Comparison of ENCODE assay signal across 9 cellular contexts in the genomic region with DNA sequence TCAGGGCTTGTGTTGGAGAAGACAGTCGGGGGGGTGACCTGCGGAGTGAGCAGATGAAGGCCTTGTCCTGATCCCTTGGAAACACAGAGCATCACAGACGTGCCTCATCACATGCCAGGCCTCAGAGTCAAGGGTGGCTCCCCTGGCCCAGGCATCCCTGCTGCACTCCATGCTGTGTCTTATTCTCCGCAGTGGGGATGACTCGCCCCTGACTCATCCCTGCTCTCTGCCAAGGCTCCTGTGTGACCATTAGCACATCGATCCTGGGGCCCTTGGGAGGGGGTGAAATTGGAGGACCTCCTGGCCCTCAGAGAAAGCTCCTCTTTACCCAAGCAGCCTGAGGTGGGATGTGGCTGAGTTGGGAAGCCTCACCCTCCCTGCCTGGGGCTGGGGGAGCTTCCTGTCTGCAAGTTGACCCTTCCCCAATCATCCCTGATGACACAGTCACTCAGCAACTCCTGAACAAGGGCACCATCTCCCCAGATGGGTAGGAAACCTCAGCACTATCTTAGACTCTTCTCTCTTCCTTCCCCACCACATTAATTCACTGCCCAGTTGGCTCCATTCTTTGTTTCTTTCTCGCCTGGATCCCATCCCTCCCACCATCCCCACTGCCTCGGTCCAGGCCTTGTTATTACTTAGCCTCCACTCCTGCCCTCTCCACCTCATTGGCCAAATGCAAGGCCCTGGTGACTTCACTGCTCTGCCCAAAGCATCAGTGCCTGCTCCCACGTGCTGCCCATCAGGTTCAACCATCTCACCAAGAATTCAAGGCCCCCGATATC.
DNase-seq lines count a peak whose midpoint lies in the region; ATAC-seq, FAIRE-seq and TF ChIP-seq lines count a peak whose summit lies in the region.
"Had no signal": no experiment of that assay in that cellular context is flagged by ENCODE, and none has a peak within 500 bp of the region (broad histone marks: within the 10 kb centered on the region; RNA-seq: fewer than 3 reads in every experiment).

No MANE protein-coding gene starts in this region.

- H3K9me3 ChIP-seq in K562 (replicated peaks; ENCODE audit: control insufficient read depth, insufficient read depth, low read depth, low read length) (no peaks in the 10 kb centered on the region), sigmoid colon (no peaks in the 10 kb centered on the region)

- no peaks in the 10 kb centered on the region for H3K9me1 ChIP-seq in K562 (ENCODE audit: control insufficient read depth, insufficient read depth, low read length)

- peak; percentile 48 for DNase-seq in AG09319 (ENCODE audit: extremely low read depth, low read depth)
- DNase-seq in HFF-Myc (ENCODE audit: extremely low read depth, low read depth) = peak; percentile 68
- no peak for DNase-seq in K562 (ENCODE audit: extremely low read depth in 1 of 4, low spot score in 3 of 4)
- DNase-seq in kidney glomerular epithelial cell (lab: John Stamatoyannopoulos, UW) = peak; percentile 63
- no peak for DNase-seq in sigmoid colon
- no peak for DNase-seq in retina
- no peak for DNase-seq in epidermal melanocyte (ENCODE audit: insufficient read length, low spot score)
- no peak for DNase-seq in NCI-H2081 (lab: John Stamatoyannopoulos, UW)
- DNase-seq: effector CD4-positive, alpha-beta T cell had no signal

- no peak for TF ChIP-seq RAD21 in K562 (CRISPR knock-in tag; conservative IDR thresholded peaks at IDR 0.05 in 1 of 2, IDR thresholded peaks at IDR 0.05 in 1 of 2)

- no peak overlapping the region for H3K4me2 ChIP-seq in K562 (ENCODE audit: insufficient read depth, low read length)

- no peak for FAIRE-seq in K562 (lab: Jason Lieb, UNC)

- H3K4me3 ChIP-seq in HFF-Myc (replicated peaks; ENCODE audit: low read depth, low read length) (no peak overlapping the region), K562 (no peak overlapping the region), sigmoid colon (no peak overlapping the region)

- 0 out of 2 replicates have a peak, but pooled peaks cover 4% of the 10 kb centered on the region for H4K20me1 ChIP-seq in K562 (replicated peaks; ENCODE audit: control insufficient read depth, insufficient read depth, low read length)

- CTCF ChIA-PET in K562 (lab: Yijun Ruan, JAX; ENCODE audit: low intra/inter-chr PET ratio) = no interaction called here

- in situ Hi-C loops in K562 (cut with MboI) = no loop called here

- no TSS peak for BruUV-seq in K562 (replicated peaks; lab: Mats Ljungman, UMichigan)

- TF ChIP-seq CTCF in AG09319 (IDR thresholded peaks at IDR 0.05; ENCODE audit: low read depth, low read length) = no peak
- TF ChIP-seq CTCF in HFF-Myc (IDR thresholded peaks at IDR 0.05; ENCODE audit: low read depth, low read length, missing control alignments) = no peak
- TF ChIP-seq CTCF in K562 (IDR thresholded peaks at IDR 0.05 in 2 of 3, conservative IDR thresholded peaks at IDR 0.05 in 1 of 3; ENCODE audit: insufficient read depth in 2 of 3, low read depth in 1 of 3, low read length in 3 of 3) = no peak
- TF ChIP-seq CTCF in sigmoid colon (IDR thresholded peaks at IDR 0.05) = no peak

- POLR2A ChIA-PET in K562 (lab: Yijun Ruan, JAX) = interaction anchor here (1.1 to 1.4 kb wide), 3 partner anchors 15 to 321 kb away, joined by 3 to 5 read pairs (median 3); no protein-coding TSS in a partner anchor

- intact Hi-C loops in K562 (cut with micrococcal nuclease) (no loop called here), sigmoid colon (cut with DNase I) (no loop called here)

- no peak overlapping the region for H3K27ac ChIP-seq in K562 (ENCODE audit: extremely low read depth, low read depth, low read length)
- no peak overlapping the region for H3K27ac ChIP-seq in sigmoid colon

- no peaks in the 10 kb centered on the region for H3K4me1 ChIP-seq in K562 (replicated peaks in 1 of 2; ENCODE audit: control insufficient read depth in 2 of 2, insufficient read depth in 2 of 2, low read length in 2 of 2)
- no peaks in the 10 kb centered on the region for H3K4me1 ChIP-seq in sigmoid colon

- WGBS in K562 (ENCODE audit: insufficient coverage, low coverage, missing lambda C conversion rate) = 0% methylated on average over 10 of the region's 10 CpGs
- 73 to 78% methylated on average over 10 of the region's 10 CpGs for WGBS in sigmoid colon, 2 donors

- H3K9ac ChIP-seq in K562 (ENCODE audit: insufficient read depth in 1 of 2, low read depth in 2 of 2, low read length in 2 of 2) = no peak overlapping the region; a peak in 1 of 4 replicates

- H3K79me2 ChIP-seq in K562 (ENCODE audit: control insufficient read depth, insufficient read depth, low read length) = no peaks in the 10 kb centered on the region

- H3K27me3 ChIP-seq in K562 (ENCODE audit: control insufficient read depth in 2 of 2, insufficient read depth in 2 of 2, low read length in 2 of 2) (peaks cover 0 to 17% of the 10 kb centered on the region in 2 experiments; a peak in 2 of 5 replicates), sigmoid colon (no peaks in the 10 kb centered on the region)

- TF ChIP-seq EP300 in K562 (IDR thresholded peaks at IDR 0.05; ENCODE audit: low read length) = no peak
- TF ChIP-seq EP300 in sigmoid colon (IDR thresholded peaks at IDR 0.05) = no peak

- no peak overlapping the region for H2AFZ ChIP-seq in K562 (ENCODE audit: low read depth, low read length)

- ATAC-seq in K562 = no peak

- TF ChIP-seq POLR2A in K562 (conservative IDR thresholded peaks at IDR 0.05) (no peak), sigmoid colon (IDR thresholded peaks at IDR 0.05) (no peak)

- H3K36me3 ChIP-seq in K562 (ENCODE audit: control insufficient read depth, insufficient read depth, low read length) (no peaks in the 10 kb centered on the region), sigmoid colon (no peaks in the 10 kb centered on the region)

TF ChIP-seq in K562, 482 proteins besides CTCF, POLR2A, EP300 and RAD21:
- TF ChIP-seq NR4A1 (CRISPR knock-in tag; IDR thresholded peaks at IDR 0.05) (no peak), NR4A1 (tag; IDR thresholded peaks at IDR 0.05) (no peak), FOSL1 (tag; conservative IDR thresholded peaks at IDR 0.05) (peak; percentile 51)

Comparison
In these comparisons a context has a peak if more than half of its experiments do, and no peak if none do; other contexts are left out.
1. DNase-seq: peak in AG09319 (single experiment), HFF-Myc (single experiment) and kidney glomerular epithelial cell (single experiment); none in K562 (0 of 4), sigmoid colon (single experiment), retina (single experiment), epidermal melanocyte (single experiment) and NCI-H2081 (0 of 2).